11 cellular contexts compared by ENCODE assay signal in the genomic region with DNA sequence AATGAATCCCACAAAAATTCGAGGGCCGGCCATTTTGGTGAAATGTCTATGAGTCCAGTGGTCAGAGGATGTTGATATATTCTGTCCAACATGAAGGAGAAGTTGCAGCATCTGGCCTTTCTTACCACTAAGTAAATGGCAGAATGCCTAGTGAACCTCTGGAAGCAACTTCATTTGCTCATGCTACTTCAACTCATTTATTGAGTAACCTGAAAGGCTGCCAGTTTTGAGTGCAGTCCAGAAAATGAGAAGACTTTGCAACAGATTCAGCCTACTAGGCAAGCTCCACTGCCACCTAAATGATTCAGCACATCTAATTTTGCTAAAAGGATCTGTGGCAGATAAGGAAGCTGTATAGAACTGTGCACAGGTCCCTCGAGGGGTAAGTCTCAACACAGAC.
DNase-seq lines count a peak whose midpoint lies in the region; TF ChIP-seq lines count a peak whose summit lies in the region.
"Had no signal": no experiment of that assay in that cellular context is flagged by ENCODE, and none has a peak within 500 bp of the region (broad histone marks: within the 10 kb centered on the region; RNA-seq: fewer than 3 reads in every experiment).

No MANE protein-coding gene starts in this region.

- no peak overlapping the region for H3K4me3 ChIP-seq in ACC112 (ENCODE audit: low read depth, low read length)
- no peak overlapping the region for H3K4me3 ChIP-seq in right atrium auricular region
- H3K4me3 ChIP-seq: BLaER1, SK-N-MC had no signal

- H3K27me3 ChIP-seq in ACC112 (ENCODE audit: insufficient read depth, low read length) (peaks cover 14% of the 10 kb centered on the region), right atrium auricular region (no peaks in the 10 kb centered on the region)

- H3K36me3 ChIP-seq in ACC112 (ENCODE audit: insufficient read depth, low read length) (no peaks in the 10 kb centered on the region), right atrium auricular region (no peaks in the 10 kb centered on the region)
- H3K36me3 ChIP-seq: BLaER1 had no signal

- peak; percentile 78 for DNase-seq in HS-5 (ENCODE audit: low read depth)
- peak; percentile 99 for DNase-seq in amniotic epithelial cell (ENCODE audit: low read depth)
- DNase-seq in right atrium auricular region (ENCODE audit: low spot score) = peak; percentile 66
- DNase-seq in NCI-H526 (lab: John Stamatoyannopoulos, UW) = no peak
- DNase-seq in T-helper 9 cell = no peak
- no peak for DNase-seq in middle frontal gyrus (ENCODE audit: extremely low spot score, low spot score)
- DNase-seq in activated CD4-positive, alpha-beta T cell treated with anti-CD3 and anti-CD28 coated beads for 4 hours = no peak
- DNase-seq: foreskin melanocyte had no signal

- H3K4me1 ChIP-seq in ACC112 (ENCODE audit: control insufficient read depth, insufficient read depth, low read length, unreplicated experiment) = no peaks in the 10 kb centered on the region
- H3K4me1 ChIP-seq in right atrium auricular region = peaks cover 0 to 30% of the 10 kb centered on the region in 2 donors

- H3K9me3 ChIP-seq in right atrium auricular region = no peaks in the 10 kb centered on the region
- H3K9me3 ChIP-seq: BLaER1 had no signal

- no peak overlapping the region for H2AFZ ChIP-seq in ACC112 (ENCODE audit: low read length, unreplicated experiment)

- H3K79me2 ChIP-seq in ACC112 (ENCODE audit: control insufficient read depth, insufficient read depth, low read length, unreplicated experiment) = no peaks in the 10 kb centered on the region

- no peak for TF ChIP-seq CTCF in right atrium auricular region (IDR thresholded peaks at IDR 0.05)

- H3K27ac ChIP-seq in ACC112 (ENCODE audit: low read depth, low read length) (peak overlapping the region; percentile 39; the same call in 1 of the 2 replicates), right atrium auricular region (no peak overlapping the region)
- H3K27ac ChIP-seq: BLaER1, SK-N-MC had no signal

Comparison
In these comparisons a context has a peak if more than half of its experiments do, and no peak if none do; other contexts are left out.
1. DNase-seq: peak in HS-5 (single experiment), amniotic epithelial cell (single experiment) and right atrium auricular region (single experiment); none in NCI-H526 (0 of 2), T-helper 9 cell (single experiment), middle frontal gyrus (single experiment) and activated CD4-positive, alpha-beta T cell treated with anti-CD3 and anti-CD28 coated beads for 4 hours (0 of 2).